ENCODE assay signal across 25 cellular contexts in genomic region chr10:5946786-5947185, GRCh38. TPM values are rescaled to one million over a fixed set of nuclear protein-coding genes. Genes with fewer than 3 reads are reported as not detected.
DNase-seq lines count a peak whose midpoint lies in the region; ATAC-seq and TF ChIP-seq lines count a peak whose summit lies in the region.
"Had no signal": no experiment of that assay in that cellular context is flagged by ENCODE, and none has a peak within 500 bp of the region (broad histone marks: within the 10 kb centered on the region; RNA-seq: fewer than 3 reads in every experiment).

No MANE protein-coding gene starts in this region.

- no peak overlapping the region for H3K27ac ChIP-seq in BLaER1 treated with 17β-estradiol and CSF1 and Interleukin-3, amounts not matched to agents 10 nM and 100 nM
- H3K27ac ChIP-seq in Peyer's patch (peak overlapping the region in 3 of 4 donors; percentile 59 to 86 (median 67)), fibroblast of lung (ENCODE audit: insufficient read depth, low read length) (peak overlapping the region; percentile 95), skeletal muscle tissue (ENCODE audit: low read depth, low read length) (peak overlapping the region; percentile 91)

- no peak for TF ChIP-seq POLR2A in Peyer's patch (IDR thresholded peaks at IDR 0.05)

- TF ChIP-seq CTCF in Peyer's patch (IDR thresholded peaks at IDR 0.05) (no peak), fibroblast of lung (conservative IDR thresholded peaks at IDR 0.05 in 1 of 2, IDR thresholded peaks at IDR 0.05 in 1 of 2; ENCODE audit: low read depth in 1 of 2, low read length in 2 of 2) (no peak), Calu3 (IDR thresholded peaks at IDR 0.05; ENCODE audit: unreplicated experiment) (no peak)

- no peaks in the 10 kb centered on the region for H3K27me3 Mint-ChIP-seq in Calu3 (ENCODE audit: unreplicated experiment)
- H3K27me3 Mint-ChIP-seq: activated naive CD8-positive, alpha-beta T cell treated with anti-CD3 and anti-CD28 coated beads for 36 hours had no signal

- no TSS peak for BruUV-seq in Calu3 (replicated peaks; lab: Mats Ljungman, UMichigan)

- ATAC-seq in GM18511 (IDR thresholded peaks at IDR 0.05; ENCODE audit: unreplicated experiment) = no peak
- ATAC-seq: stimulated activated effector memory CD8-positive, alpha-beta T cell treated with anti-CD3 and anti-CD28 coated beads, Interleukin-12 subunit alpha, Interleukin-12 subunit beta, amount 100 ng/mL, for 72 hours; WTC11 had no signal

- peak overlapping the region; percentile 68 to 94 (median 84); a peak in 20 of 22 replicates for H3K4me2 ChIP-seq in BLaER1 treated with 17β-estradiol and CSF1 and Interleukin-3, amounts not matched to agents 10 nM and 100 nM
- H3K4me2 ChIP-seq in fibroblast of lung (ENCODE audit: extremely low read depth, insufficient read depth, low read length) = no peak overlapping the region

- H3K4me3 ChIP-seq in BLaER1 treated with 17β-estradiol and CSF1 and Interleukin-3, amounts not matched to agents 10 nM and 100 nM = no peak overlapping the region
- H3K4me3 ChIP-seq in Peyer's patch (no peak overlapping the region), fibroblast of lung (replicated peaks in 1 of 4; ENCODE audit: control extremely low read depth in 1 of 4, insufficient read depth in 1 of 4, low read depth in 3 of 4, low read length in 4 of 4) (no peak overlapping the region), skeletal muscle tissue (ENCODE audit: low read length in 3 of 3) (no peak overlapping the region)
- H3K4me3 ChIP-seq: smooth muscle cell had no signal

- H3K79me2 ChIP-seq in fibroblast of lung (ENCODE audit: control insufficient read depth, insufficient read depth, low read length) = no peaks in the 10 kb centered on the region

- H3K9me3 Mint-ChIP-seq in Calu3 (ENCODE audit: low read depth, unreplicated experiment) = no peaks in the 10 kb centered on the region
- H3K9me3 Mint-ChIP-seq: activated naive CD8-positive, alpha-beta T cell treated with anti-CD3 and anti-CD28 coated beads for 36 hours; stimulated activated effector memory CD8-positive, alpha-beta T cell treated with anti-CD3 and anti-CD28 coated beads, Interleukin-12 subunit alpha, Interleukin-12 subunit beta, amount 100 ng/mL, for 72 hours; WTC11 had no signal

- no peak overlapping the region for H3K27ac Mint-ChIP-seq in Calu3 (ENCODE audit: unreplicated experiment)
- H3K27ac Mint-ChIP-seq: activated naive CD8-positive, alpha-beta T cell treated with anti-CD3 and anti-CD28 coated beads for 36 hours; WTC11 had no signal

- no peaks in the 10 kb centered on the region for H3K36me3 ChIP-seq in BLaER1 treated with 17β-estradiol and CSF1 and Interleukin-3, amounts not matched to agents 10 nM and 100 nM
- H3K36me3 ChIP-seq in Peyer's patch (no peaks in the 10 kb centered on the region), fibroblast of lung (ENCODE audit: control insufficient read depth, insufficient read depth, low read length) (no peaks in the 10 kb centered on the region), skeletal muscle tissue (ENCODE audit: control insufficient read depth in 3 of 3, insufficient read depth in 3 of 3, low read length in 3 of 3) (no peaks in the 10 kb centered on the region)
- H3K36me3 ChIP-seq: MG63 had no signal

- no peak overlapping the region for H3K4me3 Mint-ChIP-seq in Calu3 (ENCODE audit: low read depth, unreplicated experiment)
- H3K4me3 Mint-ChIP-seq: activated naive CD8-positive, alpha-beta T cell treated with anti-CD3 and anti-CD28 coated beads for 36 hours; WTC11 had no signal

- no peak overlapping the region for H2AFZ ChIP-seq in fibroblast of lung (ENCODE audit: low read length)

- H3K27me3 ChIP-seq in BLaER1 treated with 17β-estradiol and CSF1 and Interleukin-3, amounts not matched to agents 10 nM and 100 nM = no peaks in the 10 kb centered on the region
- H3K27me3 ChIP-seq in Peyer's patch = no peaks in the 10 kb centered on the region
- H3K27me3 ChIP-seq in fibroblast of lung (ENCODE audit: control insufficient read depth, insufficient read depth, low read length) = no peaks in the 10 kb centered on the region
- no peaks in the 10 kb centered on the region for H3K27me3 ChIP-seq in skeletal muscle tissue (ENCODE audit: control insufficient read depth in 3 of 3, insufficient read depth in 3 of 3, low read length in 3 of 3)
- H3K27me3 ChIP-seq: MG63 had no signal

- no peak overlapping the region for H3K9ac ChIP-seq in BLaER1 treated with 17β-estradiol and CSF1 and Interleukin-3, amounts not matched to agents 10 nM and 100 nM
- H3K9ac ChIP-seq in fibroblast of lung (ENCODE audit: insufficient read depth, low read length) (no peak overlapping the region), skeletal muscle tissue (ENCODE audit: low read depth in 1 of 3, low read length in 3 of 3) (no peak overlapping the region)

- intact Hi-C loops in Calu3 (cut with micrococcal nuclease; ENCODE audit: unreplicated experiment) = no loop called here

- peak in 1 of 3 donors; percentile 49 for DNase-seq in Peyer's patch
- no peak for DNase-seq in fibroblast of lung (ENCODE audit: low read depth in 2 of 2)
- DNase-seq in OCI-M1 (lab: John Stamatoyannopoulos, UW) = no peak
- no peak for DNase-seq in Calu3
- no peak for DNase-seq in GM19238 (ENCODE audit: insufficient read length, low spot score)
- DNase-seq: activated CD4-positive, alpha-beta T cell treated with anti-CD3 and anti-CD28 coated beads, Interleukin-2, amount 50 U/mL, for 4 hours; activated CD8-positive, alpha-beta memory T cell treated with anti-CD3 and anti-CD28 coated beads, Interleukin-2, amount 50 U/mL, for 48 hours; activated naive CD8-positive, alpha-beta T cell treated with anti-CD3 and anti-CD28 coated beads for 36 hours; C1 segment of cervical spinal cord; cerebellar nuclear complex; effector CD8-positive, alpha-beta T cell; EL; KBM-7; MG63; NCI-H1417 treated with DMSO at 0.1 percent for 48 hours; NCI-H446 treated with DMSO at 0.1 percent for 48 hours; SHP77; T-helper 9 cell had no signal

- CTCF ChIA-PET in Calu3 (lab: Charles Lee) = no interaction called here

- H3K36me3 Mint-ChIP-seq in Calu3 (ENCODE audit: insufficient read depth, unreplicated experiment) = peaks cover 38% of the 10 kb centered on the region
- H3K36me3 Mint-ChIP-seq: activated naive CD8-positive, alpha-beta T cell treated with anti-CD3 and anti-CD28 coated beads for 36 hours; WTC11 had no signal

- H3K4me1 ChIP-seq in BLaER1 treated with 17β-estradiol and CSF1 and Interleukin-3, amounts not matched to agents 10 nM and 100 nM = peaks cover 26 to 69% (median 41%) of the 10 kb centered on the region in 10 experiments
- peaks cover 0 to 33% (median 7%) of the 10 kb centered on the region in 4 donors for H3K4me1 ChIP-seq in Peyer's patch
- peaks cover 25% of the 10 kb centered on the region for H3K4me1 ChIP-seq in fibroblast of lung (ENCODE audit: control insufficient read depth, extremely low read depth, insufficient read depth, low read length)
- peaks cover 40 to 49% (median 41%) of the 10 kb centered on the region in 3 donors for H3K4me1 ChIP-seq in skeletal muscle tissue (ENCODE audit: control insufficient read depth in 3 of 3, insufficient read depth in 3 of 3, low read length in 3 of 3)

- no peaks in the 10 kb centered on the region for H4K20me1 ChIP-seq in BLaER1 treated with 17β-estradiol and CSF1 and Interleukin-3, amounts not matched to agents 10 nM and 100 nM
- H4K20me1 ChIP-seq in fibroblast of lung (ENCODE audit: control insufficient read depth, extremely low read depth, insufficient read depth, low read length) = no peaks in the 10 kb centered on the region

- no peaks in the 10 kb centered on the region for H3K9me3 ChIP-seq in BLaER1 treated with 17β-estradiol and CSF1 and Interleukin-3, amounts not matched to agents 10 nM and 100 nM (replicated peaks in 1 of 11)
- H3K9me3 ChIP-seq in Peyer's patch = no peaks in the 10 kb centered on the region
- no peaks in the 10 kb centered on the region for H3K9me3 ChIP-seq in fibroblast of lung (ENCODE audit: control insufficient read depth, insufficient read depth, low read depth, low read length)
- H3K9me3 ChIP-seq in skeletal muscle tissue (ENCODE audit: control insufficient read depth in 3 of 3, low read length in 3 of 3) = no peaks in the 10 kb centered on the region
- H3K9me3 ChIP-seq: MG63 had no signal

- peaks cover 46% of the 10 kb centered on the region for H3K4me1 Mint-ChIP-seq in Calu3 (ENCODE audit: low read depth, unreplicated experiment)

RNA-seq across cellular contexts. Expression of gene IL15RA, which starts 30.6 kb away (rescaled TPM):
- total RNA-seq in Peyer's patch (10 to 100 TPM; 19.4 to 38.0 (median 34.9) TPM), fibroblast of lung (9.2 and 13.7 TPM in 2 replicates), skeletal muscle tissue (1.6 TPM), Calu3 (2022) (28.6 and 42.4 TPM in 2 replicates)
- polyA plus RNA-seq in fibroblast of lung = 5.9 and 8.4 TPM in 2 replicates
- 7.4 and 10.5 TPM in 2 replicates for polyA plus RNA-seq in fibroblast of lung (2012)
- 8.6 and 12.3 TPM in 2 replicates for polyA minus RNA-seq in fibroblast of lung (ENCODE audit: low replicate concordance)
- total RNA-seq: frontal cortex had no signal

RNA-seq across cellular contexts. Expression of gene FBH1, which starts 56.7 kb away (rescaled TPM):
- total RNA-seq in Peyer's patch (100 to 1,000 TPM; 101 to 169 (median 138) TPM), fibroblast of lung (95.0 and 97.8 TPM in 2 replicates), skeletal muscle tissue (51.7 TPM), Calu3 (2022) (77.3 and 79.4 TPM in 2 replicates)
- 53.6 and 59.4 TPM in 2 replicates for polyA plus RNA-seq in fibroblast of lung
- polyA plus RNA-seq in fibroblast of lung (2012) = 42.4 and 43.4 TPM in 2 replicates
- 174 and 189 TPM in 2 replicates for polyA minus RNA-seq in fibroblast of lung (ENCODE audit: low replicate concordance)

RNA-seq across cellular contexts. Expression of gene ANKRD16, which starts 57.1 kb away (rescaled TPM):
- total RNA-seq in Peyer's patch (10 to 100 TPM in 3 of 4 donors, 1 to 10 TPM in 1; 5.3 to 15.3 (median 11.9) TPM), fibroblast of lung (7.2 and 9.9 TPM in 2 replicates), skeletal muscle tissue (8.4 TPM), Calu3 (2022) (7.7 and 8.7 TPM in 2 replicates)
- polyA plus RNA-seq in fibroblast of lung = 4.0 and 4.9 TPM in 2 replicates
- 4.5 and 5.0 TPM in 2 replicates for polyA plus RNA-seq in fibroblast of lung (2012)
- 14.0 and 34.5 TPM in 2 replicates for polyA minus RNA-seq in fibroblast of lung (ENCODE audit: low replicate concordance)

Comparison
In these comparisons a context has a peak if more than half of its experiments do, and no peak if none do; other contexts are left out.
1. H3K27ac ChIP-seq: peak in Peyer's patch (3 of 4), fibroblast of lung (single experiment) and skeletal muscle tissue (single experiment); none in BLaER1 treated with 17β-estradiol and CSF1 and Interleukin-3, amounts not matched to agents 10 nM and 100 nM (0 of 11).